14 cellular contexts compared by ENCODE assay signal in the genomic region with DNA sequence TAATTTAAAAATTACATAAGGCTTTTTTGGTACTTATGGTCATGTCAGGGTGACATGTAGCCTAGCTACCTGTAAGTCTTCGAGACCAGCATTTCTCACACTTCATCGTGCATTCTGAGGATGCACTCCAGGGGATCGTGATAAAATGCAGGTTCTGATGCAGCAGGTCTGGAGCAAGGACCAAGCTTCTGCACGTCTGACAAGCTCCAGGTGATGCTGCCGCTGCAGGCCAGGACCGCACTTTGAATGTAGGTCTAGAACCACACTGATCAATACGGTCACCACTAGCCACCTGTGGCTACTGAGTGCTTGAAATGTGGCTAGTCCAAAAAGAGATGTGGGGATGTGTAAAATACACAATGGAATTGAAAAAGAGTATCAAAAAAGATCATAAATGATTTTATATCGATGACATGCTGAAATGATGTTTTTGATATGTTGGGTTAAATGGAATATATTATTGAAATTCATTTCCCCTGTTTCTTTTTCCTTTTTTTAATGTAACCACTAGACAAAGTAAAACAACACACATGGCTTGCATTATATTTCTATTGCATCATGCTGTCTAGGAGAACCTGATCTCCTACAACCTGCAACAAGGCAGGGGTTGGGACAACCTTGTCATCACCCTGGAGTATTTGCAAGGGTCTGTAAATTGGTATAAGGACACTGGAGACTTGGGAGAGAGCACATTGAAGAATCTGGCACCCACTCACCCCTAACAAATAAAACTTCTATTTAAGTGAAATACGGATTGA.
A peak's percentile ranks its signal among the peaks of the same experiment; 100 is the strongest.
DNase-seq lines count a peak whose midpoint lies in the region; ATAC-seq and TF ChIP-seq lines count a peak whose summit lies in the region.
"Had no signal": no experiment of that assay in that cellular context is flagged by ENCODE, and none has a peak within 500 bp of the region (broad histone marks: within the 10 kb centered on the region; RNA-seq: fewer than 3 reads in every experiment).

No MANE protein-coding gene starts in this region.

- no peaks in the 10 kb centered on the region for H3K36me3 ChIP-seq in BLaER1
- H3K36me3 ChIP-seq in lung (ENCODE audit: control insufficient read depth in 2 of 2, insufficient read depth in 2 of 2, low read length in 2 of 2), result no peaks in the 10 kb centered on the region
- no peaks in the 10 kb centered on the region for H3K36me3 ChIP-seq in sigmoid colon
- H3K36me3 ChIP-seq: SJSA1 had no signal

- 92 to 94% methylated on average over 9 of the region's 9 CpGs for WGBS in lung, 2 donors
- 94 to 95% methylated on average over 9 of the region's 9 CpGs for WGBS in sigmoid colon, 2 donors

- no peak for TF ChIP-seq EP300 in sigmoid colon (IDR thresholded peaks at IDR 0.05)

- intact Hi-C loops in sigmoid colon (cut with DNase I), result no loop called here
- intact Hi-C loops in dorsolateral prefrontal cortex (cut with DNase I), result no loop called here

- H3K4me3 ChIP-seq in AG09309 (ENCODE audit: control insufficient read depth, low read depth, low read length) (no peak overlapping the region), BLaER1 (no peak overlapping the region), lung (no peak overlapping the region), sigmoid colon (no peak overlapping the region), dorsolateral prefrontal cortex (no peak overlapping the region)
- H3K4me3 ChIP-seq: A549, SJSA1 had no signal

- 0 out of 2 replicates have a peak overlapping the region, but pooled peaks have one; percentile 5 for H3K4me2 ChIP-seq in BLaER1
- H3K4me2 ChIP-seq: A549 had no signal

- H3K27me3 ChIP-seq in BLaER1 (no peaks in the 10 kb centered on the region), lung (ENCODE audit: control insufficient read depth, insufficient read depth) (no peaks in the 10 kb centered on the region), sigmoid colon (no peaks in the 10 kb centered on the region), dorsolateral prefrontal cortex (no peaks in the 10 kb centered on the region)
- H3K27me3 ChIP-seq: SJSA1 had no signal

- ATAC-seq in lung (ENCODE audit: insufficient read depth, low FRiP score) (no peak), HG02938 (IDR thresholded peaks at IDR 0.05; ENCODE audit: unreplicated experiment) (no peak)
- ATAC-seq: A549, HepG2, Panc1 had no signal

- no peak for TF ChIP-seq CTCF in AG09309 (IDR thresholded peaks at IDR 0.05; ENCODE audit: control insufficient read depth, insufficient read depth, low read depth, low read length, missing control alignments)
- no peak for TF ChIP-seq CTCF in lung (IDR thresholded peaks at IDR 0.05; ENCODE audit: control extremely low read depth, extremely low read depth)
- TF ChIP-seq CTCF in sigmoid colon (IDR thresholded peaks at IDR 0.05), result no peak
- TF ChIP-seq CTCF in dorsolateral prefrontal cortex (IDR thresholded peaks at IDR 0.05 in 54 of 56, conservative IDR thresholded peaks at IDR 0.05 in 2 of 56; ENCODE audit: low read depth in 1 of 56, partially characterized antibody in 56 of 56), result no peak

- peaks cover 24% of the 10 kb centered on the region for H3K9me3 ChIP-seq in BLaER1
- peaks cover 0 to 15% of the 10 kb centered on the region in 2 donors for H3K9me3 ChIP-seq in lung (ENCODE audit: control insufficient read depth in 2 of 2, insufficient read depth in 1 of 2, low read length in 1 of 2)
- H3K9me3 ChIP-seq in sigmoid colon, result no peaks in the 10 kb centered on the region
- H3K9me3 ChIP-seq: A549, SJSA1 had no signal

- TF ChIP-seq POLR2A in sigmoid colon (IDR thresholded peaks at IDR 0.05), result no peak

- no peaks in the 10 kb centered on the region for H4K20me1 ChIP-seq in BLaER1

- H3K9ac ChIP-seq in BLaER1, result no peak overlapping the region

- H3K4me1 ChIP-seq in BLaER1, result peaks cover 8% of the 10 kb centered on the region; the same call in 1 of the 2 replicates
- H3K4me1 ChIP-seq in lung (ENCODE audit: control insufficient read depth in 2 of 2, insufficient read depth in 2 of 2, low read length in 2 of 2), result no peaks in the 10 kb centered on the region
- H3K4me1 ChIP-seq in sigmoid colon, result no peaks in the 10 kb centered on the region
- H3K4me1 ChIP-seq: A549 had no signal

- DNase-seq in AG09309 (ENCODE audit: low read depth) (peak; percentile 8), dedifferentiated amniotic fluid mesenchymal stem cell (ENCODE audit: extremely low spot score) (peak; percentile 26), lung (ENCODE audit: low spot score) (peak; percentile 24), sigmoid colon (no peak), dorsolateral prefrontal cortex (no peak)
- DNase-seq: CD4-positive, CD25-positive, alpha-beta regulatory T cell; KG1; NCI-H1694 treated with DMSO at 0.1 percent for 48 hours had no signal

- H3K27ac ChIP-seq in BLaER1 (no peak overlapping the region), lung (ENCODE audit: low read depth in 1 of 2, low read length in 1 of 2) (no peak overlapping the region), sigmoid colon (no peak overlapping the region), dorsolateral prefrontal cortex (peak overlapping the region in 1 of 59 donors; percentile 83)
- H3K27ac ChIP-seq: A549, SJSA1 had no signal

Comparison
In these comparisons a context has a peak if more than half of its experiments do, and no peak if none do; other contexts are left out.
1. DNase-seq: peak in AG09309 (single experiment), dedifferentiated amniotic fluid mesenchymal stem cell (single experiment) and lung (single experiment); none in sigmoid colon (single experiment) and dorsolateral prefrontal cortex (0 of 10).